Comparison of ENCODE assay signal across 22 cellular contexts in genomic region chr12:126856958-126857357, GRCh38.
DNase-seq lines count a peak whose midpoint lies in the region; TF ChIP-seq lines count a peak whose summit lies in the region.
"Had no signal": no experiment of that assay in that cellular context is flagged by ENCODE, and none has a peak within 500 bp of the region (broad histone marks: within the 10 kb centered on the region; RNA-seq: fewer than 3 reads in every experiment).

No MANE protein-coding gene starts in this region.

- TF ChIP-seq CTCF in glutamatergic neuron (IDR thresholded peaks at IDR 0.05; ENCODE audit: partially characterized antibody, unreplicated experiment): peak; percentile 24
- peak; percentile 32 for TF ChIP-seq CTCF in neural crest cell (conservative IDR thresholded peaks at IDR 0.05)

- H3K36me3 Mint-ChIP-seq in glutamatergic neuron (ENCODE audit: unreplicated experiment) (no peaks in the 10 kb centered on the region), neural crest cell (ENCODE audit: low read depth) (no peaks in the 10 kb centered on the region)
- H3K36me3 Mint-ChIP-seq in activated naive CD8-positive, alpha-beta T cell treated with anti-CD3 and anti-CD28 coated beads for 36 hours: no peaks in the 10 kb centered on the region
- H3K36me3 Mint-ChIP-seq: CD8-positive, alpha-beta memory T cell had no signal

- no peak overlapping the region for H3K4me3 Mint-ChIP-seq in glutamatergic neuron (ENCODE audit: unreplicated experiment)
- no peak overlapping the region for H3K4me3 Mint-ChIP-seq in neural crest cell
- H3K4me3 Mint-ChIP-seq in activated naive CD8-positive, alpha-beta T cell treated with anti-CD3 and anti-CD28 coated beads for 36 hours: no peak overlapping the region
- H3K4me3 Mint-ChIP-seq: B cell; CD8-positive, alpha-beta memory T cell had no signal

- H3K27me3 Mint-ChIP-seq in glutamatergic neuron (ENCODE audit: unreplicated experiment): no peaks in the 10 kb centered on the region
- peaks cover 3% of the 10 kb centered on the region for H3K27me3 Mint-ChIP-seq in neural crest cell (ENCODE audit: low read depth)
- H3K27me3 Mint-ChIP-seq in activated naive CD8-positive, alpha-beta T cell treated with anti-CD3 and anti-CD28 coated beads for 36 hours: peaks cover 3% of the 10 kb centered on the region
- H3K27me3 Mint-ChIP-seq: B cell had no signal

- DNase-seq in DMS53 (lab: John Stamatoyannopoulos, UW) (peak; percentile 10), DMS53 treated with DMSO at 0.1 percent for 48 hours (lab: John Stamatoyannopoulos, UW; ENCODE audit: unreplicated experiment) (no peak), HT-29 (ENCODE audit: low spot score) (peak; percentile 21), glutamatergic neuron (no peak), neural crest cell (ENCODE audit: low read depth, low spot score) (no peak), SHP77 (lab: John Stamatoyannopoulos, UW) (no peak)
- no peak for DNase-seq in stimulated activated CD4-positive, alpha-beta T cell treated with anti-CD3 and anti-CD28 coated beads, Interleukin-15, amount 100 ng/mL, for 24 hours
- no peak for DNase-seq in activated naive CD8-positive, alpha-beta T cell treated with anti-CD3 and anti-CD28 coated beads for 36 hours
- DNase-seq: CD8-positive, alpha-beta memory T cell; DMS 273 treated with DMSO at 0.1 percent for 48 hours; DND-41; GM23248; HCEC 1CT; Kasumi-1; NCI-H1092 treated with DMSO at 0.1 percent for 48 hours; NCI-H146; NCI-H1930; NCI-H446; NCI-H524 treated with DMSO at 0.1 percent for 48 hours; NCI-H774; SHP77 treated with DMSO at 0.1 percent for 48 hours had no signal

- H3K4me1 Mint-ChIP-seq in glutamatergic neuron (ENCODE audit: low read depth, unreplicated experiment) (no peaks in the 10 kb centered on the region), neural crest cell (no peaks in the 10 kb centered on the region)
- no peaks in the 10 kb centered on the region for H3K4me1 Mint-ChIP-seq in activated naive CD8-positive, alpha-beta T cell treated with anti-CD3 and anti-CD28 coated beads for 36 hours
- H3K4me1 Mint-ChIP-seq: B cell; CD8-positive, alpha-beta memory T cell had no signal

- H3K9me3 Mint-ChIP-seq in glutamatergic neuron (ENCODE audit: unreplicated experiment) (peaks cover 6% of the 10 kb centered on the region), neural crest cell (no peaks in the 10 kb centered on the region)
- H3K9me3 Mint-ChIP-seq in activated naive CD8-positive, alpha-beta T cell treated with anti-CD3 and anti-CD28 coated beads for 36 hours: peaks cover 2% of the 10 kb centered on the region

- H3K27ac Mint-ChIP-seq in glutamatergic neuron (ENCODE audit: unreplicated experiment): no peak overlapping the region
- no peak overlapping the region for H3K27ac Mint-ChIP-seq in neural crest cell (ENCODE audit: unreplicated experiment)
- no peak overlapping the region for H3K27ac Mint-ChIP-seq in activated naive CD8-positive, alpha-beta T cell treated with anti-CD3 and anti-CD28 coated beads for 36 hours
- H3K27ac Mint-ChIP-seq: B cell; CD8-positive, alpha-beta memory T cell had no signal

Comparison
In these comparisons a context has a peak if more than half of its experiments do, and no peak if none do; other contexts are left out.
1. DNase-seq: peak in DMS53 (single experiment) and HT-29 (single experiment); none in DMS53 treated with DMSO at 0.1 percent for 48 hours (single experiment), glutamatergic neuron (single experiment), neural crest cell (single experiment), stimulated activated CD4-positive, alpha-beta T cell treated with anti-CD3 and anti-CD28 coated beads, Interleukin-15, amount 100 ng/mL, for 24 hours (single experiment), SHP77 (0 of 2) and activated naive CD8-positive, alpha-beta T cell treated with anti-CD3 and anti-CD28 coated beads for 36 hours (single experiment).